Comparison of ENCODE assay signal across 9 cellular contexts in the genomic region with DNA sequence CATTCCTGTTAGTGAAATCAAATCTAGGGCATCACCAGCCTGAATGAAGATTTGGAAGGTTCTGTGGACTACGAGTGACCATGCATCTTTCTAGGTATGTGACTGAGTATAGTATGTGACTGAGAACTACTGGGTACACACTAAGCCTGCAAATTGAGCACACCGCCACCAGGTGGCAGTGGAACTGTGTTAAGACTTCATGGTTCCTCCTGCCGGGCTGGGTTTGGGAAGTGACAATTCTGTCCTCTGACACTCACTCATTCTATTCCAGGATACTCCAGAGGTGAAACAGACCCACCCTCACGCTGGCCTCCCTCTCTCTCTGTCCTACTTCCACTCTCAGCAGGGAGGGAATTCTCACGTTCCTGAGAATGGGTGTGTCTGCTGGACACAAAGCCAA.
DNase-seq lines count a peak whose midpoint lies in the region; ATAC-seq and TF ChIP-seq lines count a peak whose summit lies in the region.
"Had no signal": no experiment of that assay in that cellular context is flagged by ENCODE, and none has a peak within 500 bp of the region (broad histone marks: within the 10 kb centered on the region; RNA-seq: fewer than 3 reads in every experiment).

No MANE protein-coding gene starts in this region.

- H3K4ac ChIP-seq in mesenchymal stem cell (ENCODE audit: low read depth in 1 of 2, low read length in 2 of 2), result no peak overlapping the region

- intact Hi-C loops in CD4-positive, alpha-beta T cell (cut with DNase I, micrococcal nuclease), result no loop called here

- no peak overlapping the region for H3K9ac ChIP-seq in mesenchymal stem cell (ENCODE audit: low read length)

- no peaks in the 10 kb centered on the region for H3K27me3 ChIP-seq in mesenchymal stem cell (ENCODE audit: control insufficient read depth in 1 of 2, insufficient read depth in 1 of 2, low read length in 2 of 2)
- no peaks in the 10 kb centered on the region for H3K27me3 ChIP-seq in CD4-positive, alpha-beta T cell (ENCODE audit: control insufficient read depth, insufficient read depth, low read length)

- no peaks in the 10 kb centered on the region for H3K27me3 Mint-ChIP-seq in activated T-cell treated with anti-CD3 and anti-CD28 coated beads, Interleukin-2, amount 50 U/mL, for 72 hours (ENCODE audit: low read depth)
- H3K27me3 Mint-ChIP-seq in CD4-positive, alpha-beta T cell, result no peaks in the 10 kb centered on the region
- H3K27me3 Mint-ChIP-seq: activated B cell treated with CpG ODN at 0.5 μM for 24 hours had no signal

- H3K9me3 Mint-ChIP-seq in activated T-cell treated with anti-CD3 and anti-CD28 coated beads, Interleukin-2, amount 50 U/mL, for 72 hours, result no peaks in the 10 kb centered on the region
- no peaks in the 10 kb centered on the region for H3K9me3 Mint-ChIP-seq in CD4-positive, alpha-beta T cell
- H3K9me3 Mint-ChIP-seq: activated B cell treated with CpG ODN at 0.5 μM for 24 hours had no signal

- no peak overlapping the region for H3K27ac Mint-ChIP-seq in activated T-cell treated with anti-CD3 and anti-CD28 coated beads, Interleukin-2, amount 50 U/mL, for 72 hours
- H3K27ac Mint-ChIP-seq in CD4-positive, alpha-beta T cell, result no peak overlapping the region
- H3K27ac Mint-ChIP-seq: activated B cell treated with CpG ODN at 0.5 μM for 24 hours had no signal

- H3K36me3 ChIP-seq in mesenchymal stem cell (ENCODE audit: control insufficient read depth in 1 of 2, insufficient read depth in 2 of 2, low read depth in 1 of 2, low read length in 2 of 2), result no peaks in the 10 kb centered on the region

- H2BK12ac ChIP-seq in mesenchymal stem cell (ENCODE audit: low read length in 2 of 2), result no peak overlapping the region

- 17% methylated on average over 5 of the region's 5 CpGs for WGBS in mesenchymal stem cell

- no peaks in the 10 kb centered on the region for H3K4me1 Mint-ChIP-seq in activated T-cell treated with anti-CD3 and anti-CD28 coated beads, Interleukin-2, amount 50 U/mL, for 72 hours (ENCODE audit: low read depth)
- H3K4me1 Mint-ChIP-seq in CD4-positive, alpha-beta T cell (ENCODE audit: low read depth), result no peaks in the 10 kb centered on the region
- H3K4me1 Mint-ChIP-seq: activated B cell treated with CpG ODN at 0.5 μM for 24 hours had no signal

- POLR2A ChIA-PET in CD4-positive, alpha-beta T cell (lab: Charles Lee), result no interaction called here

- H2AFZ ChIP-seq in mesenchymal stem cell (ENCODE audit: low read depth, low read length), result no peak overlapping the region

- no peaks in the 10 kb centered on the region for H3K9me3 ChIP-seq in mesenchymal stem cell (ENCODE audit: control insufficient read depth, low read length)
- no peaks in the 10 kb centered on the region for H3K9me3 ChIP-seq in CD4-positive, alpha-beta T cell (ENCODE audit: control insufficient read depth, low read length)

- H3K79me1 ChIP-seq in mesenchymal stem cell (replicated peaks; ENCODE audit: low read length, poor library complexity, severe bottlenecking), result no peaks in the 10 kb centered on the region

- H3K4me3 Mint-ChIP-seq in activated T-cell treated with anti-CD3 and anti-CD28 coated beads, Interleukin-2, amount 50 U/mL, for 72 hours, result no peak overlapping the region
- H3K4me3 Mint-ChIP-seq in CD4-positive, alpha-beta T cell, result no peak overlapping the region
- H3K4me3 Mint-ChIP-seq: activated B cell treated with CpG ODN at 0.5 μM for 24 hours had no signal

- DNase-seq in DMS 273 (lab: John Stamatoyannopoulos, UW; ENCODE audit: unreplicated experiment) (peak; percentile 88), DMS 273 treated with DMSO at 0.1 percent for 48 hours (lab: John Stamatoyannopoulos, UW) (no peak), NCI-H146 (lab: John Stamatoyannopoulos, UW) (peak; percentile 58), mesenchymal stem cell (peak; percentile 13), cerebellar nuclear complex (lab: John Stamatoyannopoulos, UW) (no peak)
- DNase-seq in activated T-cell treated with anti-CD3 and anti-CD28 coated beads, Interleukin-2, amount 50 U/mL, for 72 hours, result peak; percentile 46 to 59
- DNase-seq in CD4-positive, alpha-beta T cell, result no peak
- DNase-seq: activated B cell treated with CpG ODN at 0.5 μM for 24 hours had no signal

- H2BK120ac ChIP-seq in mesenchymal stem cell (ENCODE audit: low read depth, low read length), result no peak overlapping the region

- no peak overlapping the region for H2BK5ac ChIP-seq in mesenchymal stem cell (ENCODE audit: low read depth, low read length, poor library complexity, severe bottlenecking)

- no peak overlapping the region for H2AK5ac ChIP-seq in mesenchymal stem cell (ENCODE audit: low read length, severe bottlenecking)

- H2BK15ac ChIP-seq in mesenchymal stem cell (ENCODE audit: low read depth, poor library complexity, severe bottlenecking), result no peak overlapping the region

- H3K18ac ChIP-seq in mesenchymal stem cell (ENCODE audit: low read depth in 1 of 2, low read length in 2 of 2), result no peak overlapping the region

- H4K91ac ChIP-seq in mesenchymal stem cell (ENCODE audit: low read length), result no peak overlapping the region

- no peak overlapping the region for H4K8ac ChIP-seq in mesenchymal stem cell (ENCODE audit: low read length)

- no peak overlapping the region for H3K4me2 ChIP-seq in mesenchymal stem cell (ENCODE audit: low read length, poor library complexity, severe bottlenecking)

- H3K4me1 ChIP-seq in mesenchymal stem cell (ENCODE audit: control insufficient read depth, insufficient read depth, low read depth, low read length), result no peaks in the 10 kb centered on the region

- H3K23ac ChIP-seq in mesenchymal stem cell (ENCODE audit: low read length in 2 of 2), result no peak overlapping the region

- no peaks in the 10 kb centered on the region for H3K36me3 Mint-ChIP-seq in activated T-cell treated with anti-CD3 and anti-CD28 coated beads, Interleukin-2, amount 50 U/mL, for 72 hours (ENCODE audit: insufficient read depth in 2 of 2)
- H3K36me3 Mint-ChIP-seq in CD4-positive, alpha-beta T cell (ENCODE audit: low read depth), result no peaks in the 10 kb centered on the region

- H3K14ac ChIP-seq in mesenchymal stem cell (ENCODE audit: low read length in 2 of 2), result no peak overlapping the region

- CTCF ChIA-PET in CD4-positive, alpha-beta T cell (lab: Charles Lee), result no interaction called here

- TF ChIP-seq CTCF in CD4-positive, alpha-beta T cell (IDR thresholded peaks at IDR 0.05), result no peak

- ATAC-seq in activated T-cell treated with anti-CD3 and anti-CD28 coated beads, Interleukin-2, amount 50 U/mL, for 72 hours (replicated peaks in 1 of 2), result peak; percentile 75 to 78
- no peak for ATAC-seq in HG02642 (IDR thresholded peaks at IDR 0.05; ENCODE audit: poor library complexity, unreplicated experiment)
- no peak for ATAC-seq in CD4-positive, alpha-beta T cell (ENCODE audit: poor library complexity)

- H3K27ac ChIP-seq in mesenchymal stem cell (ENCODE audit: low read length, poor library complexity, severe bottlenecking), result no peak overlapping the region
- H3K27ac ChIP-seq in CD4-positive, alpha-beta T cell (ENCODE audit: low read depth, low read length), result no peak overlapping the region

- H3K4me3 ChIP-seq in mesenchymal stem cell (ENCODE audit: insufficient read depth in 1 of 2, low read depth in 1 of 2, low read length in 2 of 2), result no peak overlapping the region

Comparison
In these comparisons a context has a peak if more than half of its experiments do, and no peak if none do; other contexts are left out.
1. DNase-seq: peak in DMS 273 (single experiment), NCI-H146 (single experiment), activated T-cell treated with anti-CD3 and anti-CD28 coated beads, Interleukin-2, amount 50 U/mL, for 72 hours (2 of 2) and mesenchymal stem cell (single experiment); none in DMS 273 treated with DMSO at 0.1 percent for 48 hours (single experiment), cerebellar nuclear complex (0 of 2) and CD4-positive, alpha-beta T cell (0 of 10).
2. ATAC-seq: peak in activated T-cell treated with anti-CD3 and anti-CD28 coated beads, Interleukin-2, amount 50 U/mL, for 72 hours (2 of 2); none in HG02642 (single experiment) and CD4-positive, alpha-beta T cell (single experiment).